In the genomic region with DNA sequence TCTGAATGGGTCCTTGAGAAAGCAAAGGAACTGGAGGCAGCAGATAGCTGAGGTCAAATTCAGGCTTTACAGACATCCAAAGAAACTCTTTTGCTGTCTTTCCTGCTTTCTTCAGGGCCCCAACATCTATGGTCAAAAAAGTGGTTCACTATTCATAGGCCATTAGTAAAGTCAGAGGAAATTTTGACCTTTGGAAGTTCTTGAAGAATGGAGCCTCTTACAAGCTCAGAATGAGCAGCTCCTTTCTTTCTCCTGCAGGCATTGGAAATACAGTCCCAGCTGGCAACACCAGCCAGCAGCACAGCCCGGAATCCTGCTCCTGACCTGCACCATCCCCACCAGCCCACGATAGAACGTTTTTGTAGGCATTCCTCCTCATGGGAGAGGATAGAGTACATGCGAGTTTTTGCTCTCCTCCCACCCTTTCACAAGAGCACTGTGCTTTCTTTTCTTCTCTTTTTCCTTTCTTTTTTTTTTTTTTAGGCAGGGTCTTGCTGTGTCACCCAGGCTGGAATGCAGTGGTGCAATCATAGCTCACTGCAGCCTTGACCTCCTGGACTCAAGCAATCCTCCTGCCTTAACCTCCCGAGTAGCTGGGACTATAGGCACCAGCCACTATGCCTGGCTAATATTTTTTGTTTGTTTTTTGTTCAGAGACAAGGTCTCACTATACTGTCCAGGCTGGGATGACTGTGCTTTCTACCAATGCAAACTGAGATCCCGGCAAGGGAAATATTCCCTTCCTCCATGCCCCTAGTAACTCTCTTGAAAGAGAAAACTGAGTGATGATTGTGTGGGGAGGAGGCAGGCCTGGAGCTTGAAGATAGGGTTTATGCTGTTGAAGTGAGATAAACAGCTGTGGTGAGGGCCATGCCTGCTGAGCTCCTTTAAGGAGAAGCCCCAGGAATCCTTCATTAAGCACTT, we compare ENCODE assay signal across 1 cellular context.
TF ChIP-seq lines count a peak whose summit lies in the region.

No MANE protein-coding gene starts in this region.

TF ChIP-seq in K562, 482 proteins besides CTCF, POLR2A, EP300 and RAD21 (continued from another document and continues in another):
- TF ChIP-seq ZBTB49 (CRISPR knock-in tag; IDR thresholded peaks at IDR 0.05; ENCODE audit: borderline replicate concordance): no peak
- TF ChIP-seq ZNF197 (CRISPR knock-in tag; IDR thresholded peaks at IDR 0.05; ENCODE audit: low read depth): peak; percentile 63; the same call in 1 of the 2 replicates
- no peak for TF ChIP-seq MBD2 (IDR thresholded peaks at IDR 0.05; ENCODE audit: borderline replicate concordance, low read depth)
- peak; percentile 99 for TF ChIP-seq TEAD4 (IDR thresholded peaks at IDR 0.05; ENCODE audit: low read length)
- TF ChIP-seq TEAD4 (CRISPR knock-in tag; IDR thresholded peaks at IDR 0.05; ENCODE audit: borderline replicate concordance): no peak
- no peak for TF ChIP-seq MCM3 (IDR thresholded peaks at IDR 0.05)
- no peak for TF ChIP-seq CBFA2T3 (IDR thresholded peaks at IDR 0.05)
- no peak for TF ChIP-seq USF2 (CRISPR knock-in tag; IDR thresholded peaks at IDR 0.05)
- peak; percentile 92; the same call in 1 of the 2 replicates for TF ChIP-seq HLTF (IDR thresholded peaks at IDR 0.05)
- no peak for TF ChIP-seq ZC3H4 (CRISPR knock-in tag; IDR thresholded peaks at IDR 0.05; ENCODE audit: borderline replicate concordance)
- no peak for TF ChIP-seq E2F8 (IDR thresholded peaks at IDR 0.05; ENCODE audit: low read depth, partially characterized antibody)
- no peak for TF ChIP-seq ZNF512 (tag; IDR thresholded peaks at IDR 0.05)
- TF ChIP-seq HDAC6 (IDR thresholded peaks at IDR 0.05; ENCODE audit: low read depth, low read length): no peak
- no peak for TF ChIP-seq ZNF592 (IDR thresholded peaks at IDR 0.05)
- peak; percentile 98 for TF ChIP-seq PML (IDR thresholded peaks at IDR 0.05; ENCODE audit: low read length)
- no peak for TF ChIP-seq PURB (CRISPR knock-in tag; IDR thresholded peaks at IDR 0.05; ENCODE audit: low read depth)
- peak; percentile 79 for TF ChIP-seq CTBP1 (IDR thresholded peaks at IDR 0.05; ENCODE audit: borderline replicate concordance)
- peak; percentile 91 for TF ChIP-seq ZNF766 (CRISPR knock-in tag; conservative IDR thresholded peaks at IDR 0.05)
- TF ChIP-seq ZBTB5 (IDR thresholded peaks at IDR 0.05): peak; percentile 37
- TF ChIP-seq, protein P1, sequence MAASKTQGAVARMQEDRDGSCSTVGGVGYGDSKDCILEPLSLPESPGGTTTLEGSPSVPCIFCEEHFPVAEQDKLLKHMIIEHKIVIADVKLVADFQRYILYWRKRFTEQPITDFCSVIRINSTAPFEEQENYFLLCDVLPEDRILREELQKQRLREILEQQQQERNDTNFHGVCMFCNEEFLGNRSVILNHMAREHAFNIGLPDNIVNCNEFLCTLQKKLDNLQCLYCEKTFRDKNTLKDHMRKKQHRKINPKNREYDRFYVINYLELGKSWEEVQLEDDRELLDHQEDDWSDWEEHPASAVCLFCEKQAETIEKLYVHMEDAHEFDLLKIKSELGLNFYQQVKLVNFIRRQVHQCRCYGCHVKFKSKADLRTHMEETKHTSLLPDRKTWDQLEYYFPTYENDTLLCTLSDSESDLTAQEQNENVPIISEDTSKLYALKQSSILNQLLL (CRISPR knock-in tag; IDR thresholded peaks at IDR 0.05; ENCODE audit: borderline replicate concordance): no peak
- TF ChIP-seq STAT6 (CRISPR knock-in tag; IDR thresholded peaks at IDR 0.05): no peak
- TF ChIP-seq MED1 (CRISPR knock-in tag; IDR thresholded peaks at IDR 0.05; ENCODE audit: borderline replicate concordance): no peak
- TF ChIP-seq COPS2 (conservative IDR thresholded peaks at IDR 0.05): no peak
- TF ChIP-seq SREBF1 (IDR thresholded peaks at IDR 0.05; ENCODE audit: borderline replicate concordance, low read depth, low read length): no peak
- peak; percentile 61; the same call in 1 of the 2 replicates for TF ChIP-seq ZNF263 (CRISPR knock-in tag; IDR thresholded peaks at IDR 0.05; ENCODE audit: borderline replicate concordance)
- no peak; the same call in 1 of the 2 replicates for TF ChIP-seq ELF1 (tag; IDR thresholded peaks at IDR 0.05)
- TF ChIP-seq STAT5B (CRISPR knock-in tag; IDR thresholded peaks at IDR 0.05): no peak
- peak; percentile 49 for TF ChIP-seq TBP (optimal IDR thresholded peaks at IDR 0.05; ENCODE audit: low read depth, low read length)
- no peak for TF ChIP-seq ZNF324 (CRISPR knock-in tag; IDR thresholded peaks at IDR 0.05)
- TF ChIP-seq, protein P2, sequence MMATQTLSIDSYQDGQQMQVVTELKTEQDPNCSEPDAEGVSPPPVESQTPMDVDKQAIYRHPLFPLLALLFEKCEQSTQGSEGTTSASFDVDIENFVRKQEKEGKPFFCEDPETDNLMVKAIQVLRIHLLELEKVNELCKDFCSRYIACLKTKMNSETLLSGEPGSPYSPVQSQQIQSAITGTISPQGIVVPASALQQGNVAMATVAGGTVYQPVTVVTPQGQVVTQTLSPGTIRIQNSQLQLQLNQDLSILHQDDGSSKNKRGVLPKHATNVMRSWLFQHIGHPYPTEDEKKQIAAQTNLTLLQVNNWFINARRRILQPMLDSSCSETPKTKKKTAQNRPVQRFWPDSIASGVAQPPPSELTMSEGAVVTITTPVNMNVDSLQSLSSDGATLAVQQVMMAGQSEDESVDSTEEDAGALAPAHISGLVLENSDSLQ (IDR thresholded peaks at IDR 0.05): peak; percentile 43; the same call in 1 of the 2 replicates
- no peak for TF ChIP-seq SIX5 (IDR thresholded peaks at IDR 0.05; ENCODE audit: borderline replicate concordance in 1 of 2, insufficient read depth in 1 of 2, low read depth in 1 of 2, low read length in 2 of 2)
- peak; percentile 95 for TF ChIP-seq HDAC3 (IDR thresholded peaks at IDR 0.05; ENCODE audit: borderline replicate concordance, partially characterized antibody)
- TF ChIP-seq STAG1 (CRISPR knock-in tag; IDR thresholded peaks at IDR 0.05; ENCODE audit: borderline replicate concordance): no peak
